22 cellular contexts compared by ENCODE assay signal in genomic region chr17:1073241-1073962, GRCh38.
DNase-seq lines count a peak whose midpoint lies in the region; ATAC-seq lines count a peak whose summit lies in the region.
"Had no signal": no experiment of that assay in that cellular context is flagged by ENCODE, and none has a peak within 500 bp of the region (broad histone marks: within the 10 kb centered on the region; RNA-seq: fewer than 3 reads in every experiment).

No MANE protein-coding gene starts in this region.

- no peak overlapping the region for H3K9ac ChIP-seq in Karpas-422 (ENCODE audit: low read length)

- no peaks in the 10 kb centered on the region for H3K9me2 ChIP-seq in Karpas-422 (replicated peaks; ENCODE audit: insufficient read depth, low read length)

- intact Hi-C loops in left colon (cut with DNase I, micrococcal nuclease), result no loop called here

- H2AFZ ChIP-seq in Karpas-422 (ENCODE audit: low read length), result no peak overlapping the region

- no peak overlapping the region for H3K4me3 ChIP-seq in Karpas-422 (ENCODE audit: low read length)
- H3K4me3 ChIP-seq: cardiac muscle cell, suprapubic skin, uterus had no signal

- peaks cover 37% of the 10 kb centered on the region for H3K36me3 ChIP-seq in Karpas-422 (ENCODE audit: insufficient read depth, low read length)
- H3K36me3 ChIP-seq: uterus had no signal

- peak; percentile 24 for ATAC-seq in left colon
- no peak for ATAC-seq in HG03135 (IDR thresholded peaks at IDR 0.05; ENCODE audit: unreplicated experiment)

- no peaks in the 10 kb centered on the region; the same call in 1 of the 2 replicates for H3K9me3 ChIP-seq in Karpas-422 (ENCODE audit: low read length)
- H3K9me3 ChIP-seq: Caco-2, suprapubic skin, uterus had no signal

- H4K20me1 ChIP-seq in Karpas-422 (ENCODE audit: insufficient read depth, low read depth, low read length), result no peaks in the 10 kb centered on the region

- H3K27me3 ChIP-seq in Karpas-422 (ENCODE audit: low read length), result no peaks in the 10 kb centered on the region
- H3K27me3 ChIP-seq: cardiac muscle cell, suprapubic skin, uterus had no signal

- H3K4me1 ChIP-seq in Karpas-422 (ENCODE audit: low read length), result no peaks in the 10 kb centered on the region
- H3K4me1 ChIP-seq: Caco-2, suprapubic skin, uterus had no signal

- no peak overlapping the region for H3K4me2 ChIP-seq in Karpas-422 (ENCODE audit: low read depth, low read length, poor library complexity, severe bottlenecking)

- no peak overlapping the region for H3K27ac ChIP-seq in Karpas-422 (ENCODE audit: low read length)
- H3K27ac ChIP-seq: 22Rv1, suprapubic skin, uterus had no signal

- no peaks in the 10 kb centered on the region for H3K79me2 ChIP-seq in Karpas-422 (ENCODE audit: low read length)

- DNase-seq in DMS 273 (lab: John Stamatoyannopoulos, UW; ENCODE audit: unreplicated experiment), result peak; percentile 40
- DNase-seq in DMS 273 treated with DMSO at 0.1 percent for 48 hours (lab: John Stamatoyannopoulos, UW), result no peak
- peak; percentile 76 for DNase-seq in COLO668 (lab: John Stamatoyannopoulos, UW; ENCODE audit: unreplicated experiment)
- DNase-seq in NCI-H69 (lab: John Stamatoyannopoulos, UW), result peak; percentile 59
- no peak for DNase-seq in left colon
- DNase-seq in stimulated activated CD4-positive, alpha-beta T cell treated with anti-CD3 and anti-CD28 coated beads, Interleukin-2, amount 100 ng/mL, for 24 hours, result no peak
- DNase-seq in Karpas-422, result no peak
- DNase-seq: activated CD4-positive, alpha-beta memory T cell treated with anti-CD3 and anti-CD28 coated beads for 36 hours; activated CD4-positive, CD25-positive, alpha-beta regulatory T cell; activated naive CD4-positive, alpha-beta T cell; AML-193; Caco-2; dermis blood vessel endothelial cell; immature natural killer cell; NK-92 treated with Interleukin-12 subunit alpha and Interleukin-12 subunit beta, amount 100 ng/mL, for 24 hours; occipital lobe; retina; uterus had no signal

Comparison
In these comparisons a context has a peak if more than half of its experiments do, and no peak if none do; other contexts are left out.
1. DNase-seq: peak in DMS 273 (single experiment), COLO668 (single experiment) and NCI-H69 (single experiment); none in DMS 273 treated with DMSO at 0.1 percent for 48 hours (single experiment), left colon (0 of 2), stimulated activated CD4-positive, alpha-beta T cell treated with anti-CD3 and anti-CD28 coated beads, Interleukin-2, amount 100 ng/mL, for 24 hours (0 of 2) and Karpas-422 (single experiment).